Comparison of ENCODE assay signal across 11 cellular contexts in the genomic region with DNA sequence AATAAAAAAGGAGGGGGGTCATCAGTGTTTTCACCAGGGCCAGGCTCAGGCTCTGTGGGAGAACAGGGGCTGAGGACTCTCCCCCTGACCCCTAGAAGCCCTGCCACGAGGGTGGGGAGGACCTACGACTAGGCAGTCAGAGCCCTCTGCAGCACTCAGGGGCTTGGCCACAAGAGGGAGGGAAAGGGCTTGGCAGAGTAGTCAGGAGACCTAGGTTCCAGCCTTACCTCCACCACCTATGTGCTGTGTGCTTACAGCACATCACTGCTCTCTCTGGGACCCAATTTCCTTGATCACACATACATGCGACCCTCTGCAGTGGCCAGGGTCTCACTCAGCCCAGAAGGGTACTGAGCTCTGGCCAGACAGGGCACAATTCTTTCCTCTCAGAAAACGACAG. TPM values are rescaled to one million over a fixed set of nuclear protein-coding genes. Genes with fewer than 3 reads are reported as not detected.
A peak's percentile ranks its signal among the peaks of the same experiment; 100 is the strongest.
DNase-seq lines count a peak whose midpoint lies in the region; ATAC-seq and TF ChIP-seq lines count a peak whose summit lies in the region.
"Had no signal": no experiment of that assay in that cellular context is flagged by ENCODE, and none has a peak within 500 bp of the region (broad histone marks: within the 10 kb centered on the region; RNA-seq: fewer than 3 reads in every experiment).

No MANE protein-coding gene starts in this region.

- ATAC-seq in GM19023 (IDR thresholded peaks at IDR 0.05; ENCODE audit: unreplicated experiment), result no peak
- no peak for ATAC-seq in activated CD4-positive, CD25-positive, alpha-beta regulatory T cell treated with anti-CD3 and anti-CD28 coated beads, Interleukin-2, amount 50 U/mL, for 24 hours

- peak in 17 of 56 donors; percentile 7 to 37 (median 19) for TF ChIP-seq CTCF in dorsolateral prefrontal cortex (IDR thresholded peaks at IDR 0.05 in 54 of 56, conservative IDR thresholded peaks at IDR 0.05 in 2 of 56; ENCODE audit: low read depth in 1 of 56, partially characterized antibody in 56 of 56)
- TF ChIP-seq CTCF in retinal pigment epithelial cell (conservative IDR thresholded peaks at IDR 0.05; ENCODE audit: low read depth, low read length), result peak; percentile 48

- intact Hi-C loops in dorsolateral prefrontal cortex (cut with DNase I), result loop anchor here in 1 of 2 donors (5.0 kb wide), 2 partner anchors 47 to 48 kb away; no protein-coding TSS in a partner anchor

- DNase-seq in NCI-H146 (lab: John Stamatoyannopoulos, UW) (peak; percentile 16), NCI-H146 treated with DMSO at 0.1 percent for 48 hours (lab: John Stamatoyannopoulos, UW; ENCODE audit: unreplicated experiment) (no peak), NCI-H2171 treated with DMSO at 0.1 percent for 48 hours (lab: John Stamatoyannopoulos, UW) (peak; percentile 55), dorsolateral prefrontal cortex (peak in 1 of 10 donors; percentile 5), retinal pigment epithelial cell (ENCODE audit: low read depth) (no peak), NCI-H2029 (lab: John Stamatoyannopoulos, UW) (no peak)
- DNase-seq: cerebellar nuclear complex, T-helper 1 cell had no signal

- H3K4me3 ChIP-seq in dorsolateral prefrontal cortex, result peak overlapping the region in 3 of 59 donors; percentile 9 to 40 (median 13)
- H3K4me3 ChIP-seq in retinal pigment epithelial cell (ENCODE audit: low read length), result no peak overlapping the region
- H3K4me3 ChIP-seq: HAP-1 had no signal

- H3K27me3 ChIP-seq in dorsolateral prefrontal cortex, result no peaks in the 10 kb centered on the region

- H3K27ac ChIP-seq in dorsolateral prefrontal cortex, result peak overlapping the region in 55 of 59 donors; percentile 36 to 92 (median 79)

RNA-seq across cellular contexts. Expression of gene SKIC8, which starts 16.3 kb away (rescaled TPM):
- 10 to 100 TPM; 28.0 to 79.8 (median 56.5) TPM for total RNA-seq in dorsolateral prefrontal cortex

RNA-seq across cellular contexts. Expression of gene CRABP1, which starts 24.5 kb away (rescaled TPM):
- total RNA-seq in dorsolateral prefrontal cortex, result 10 to 100 TPM in 56 of 120 experiments, 1 to 10 TPM in 64; 2.1 to 89.8 (median 9.7) TPM

RNA-seq across cellular contexts. Expression of gene DNAJA4, which starts 51.3 kb away (rescaled TPM):
- total RNA-seq in dorsolateral prefrontal cortex, result 100 to 1,000 TPM in 49 of 120 experiments, 10 to 100 TPM in 71; 52.5 to 507 (median 97.1) TPM

Comparison
In these comparisons a context has a peak if more than half of its experiments do, and no peak if none do; other contexts are left out.
1. DNase-seq: peak in NCI-H146 (single experiment) and NCI-H2171 treated with DMSO at 0.1 percent for 48 hours (single experiment); none in NCI-H146 treated with DMSO at 0.1 percent for 48 hours (single experiment), retinal pigment epithelial cell (single experiment) and NCI-H2029 (single experiment).